8 cellular contexts compared by ENCODE assay signal in genomic region chr6:142819603-142820335, GRCh38.
DNase-seq lines count a peak whose midpoint lies in the region; ATAC-seq, FAIRE-seq and TF ChIP-seq lines count a peak whose summit lies in the region.

No MANE protein-coding gene starts in this region.

- dilution Hi-C loops in endothelial cell of umbilical vein (cut with MboI; ENCODE audit: extremely low pct_ligation_motif_present, low sequenced_read_pairs): no loop called here

- CTCF ChIA-PET in Calu3 (lab: Charles Lee) (interaction anchor here (1.1 to 1.6 kb wide), 5 partner anchors 23 to 124 kb away, joined by 3 to 5 read pairs (median 4); no protein-coding TSS in a partner anchor), activated B cell treated with CpG ODN at 0.5 μM for 24 hours (lab: Charles Lee) (interaction anchor here (0.7 to 2.3 kb wide), 5 partner anchors 24 to 207 kb away, joined by 3 to 12 read pairs (median 4); no protein-coding TSS in a partner anchor), endothelial cell of umbilical vein (lab: Charles Lee) (interaction anchor here (0.6 to 2.4 kb wide), 21 partner anchors 8 to 607 kb away, joined by 3 to 12 read pairs (median 4); no protein-coding TSS in a partner anchor)

- peaks cover 6% of the 10 kb centered on the region for H3K36me3 Mint-ChIP-seq in Calu3 (ENCODE audit: insufficient read depth, unreplicated experiment)
- peaks cover 32% of the 10 kb centered on the region for H3K36me3 Mint-ChIP-seq in activated B cell treated with CpG ODN at 0.5 μM for 24 hours (ENCODE audit: low read depth)
- H3K36me3 Mint-ChIP-seq in osteocyte (ENCODE audit: unreplicated experiment): peaks cover 6% of the 10 kb centered on the region

- H2AFZ ChIP-seq in endothelial cell of umbilical vein (ENCODE audit: low read depth, low read length): peak overlapping the region; percentile 40

- H3K9me1 ChIP-seq in endothelial cell of umbilical vein (replicated peaks; ENCODE audit: control insufficient read depth, extremely low read depth, insufficient read depth, low read length): no peaks in the 10 kb centered on the region

- peaks cover 16% of the 10 kb centered on the region for H3K4me1 ChIP-seq in endothelial cell of umbilical vein (ENCODE audit: control insufficient read depth, extremely low read depth, insufficient read depth, low read length)

- intact Hi-C loops in Calu3 (cut with micrococcal nuclease; ENCODE audit: unreplicated experiment) (no loop called here), activated B cell treated with CpG ODN at 0.5 μM for 24 hours (cut with micrococcal nuclease) (loop anchor here (1.0 to 5.0 kb wide), 8 partner anchors 15 to 128 kb away; no protein-coding TSS in a partner anchor), endothelial cell of umbilical vein (cut with micrococcal nuclease) (loop anchor here (1.0 kb wide), 7 partner anchors 27 to 127 kb away; no protein-coding TSS in a partner anchor)

- H3K36me3 ChIP-seq in endothelial cell of umbilical vein (ENCODE audit: control insufficient read depth in 2 of 2, extremely low read depth in 1 of 2, insufficient read depth in 2 of 2, low read length in 2 of 2): no peaks in the 10 kb centered on the region

- TSS peak; percentile 30 for BruUV-seq in Calu3 (replicated peaks; lab: Mats Ljungman, UMichigan)
- TSS peak; percentile 85 for BruUV-seq in endothelial cell of umbilical vein (replicated peaks; lab: Mats Ljungman, UMichigan)

- H3K9ac ChIP-seq in endothelial cell of umbilical vein (replicated peaks; ENCODE audit: extremely low read depth, insufficient read depth, low read length): peak overlapping the region; percentile 77

- H3K79me2 ChIP-seq in endothelial cell of umbilical vein (ENCODE audit: control insufficient read depth, insufficient read depth, low read length): no peaks in the 10 kb centered on the region

- H3K4me3 Mint-ChIP-seq in Calu3 (ENCODE audit: low read depth, unreplicated experiment): peak overlapping the region; percentile 65
- H3K4me3 Mint-ChIP-seq in activated B cell treated with CpG ODN at 0.5 μM for 24 hours: peak overlapping the region; percentile 74
- H3K4me3 Mint-ChIP-seq in osteocyte (ENCODE audit: unreplicated experiment): peak overlapping the region; percentile 64

- DNase-seq in Calu3 (no peak), activated B cell treated with CpG ODN at 0.5 μM for 24 hours (no peak), endothelial cell of umbilical vein (ENCODE audit: low read depth, low spot score) (peak; percentile 95), osteocyte (ENCODE audit: extremely low spot score, unreplicated experiment) (no peak), iPS-NIHi11 (ENCODE audit: low spot score) (no peak), D341Med (ENCODE audit: low spot score) (no peak)

- no peaks in the 10 kb centered on the region for H3K27me3 ChIP-seq in endothelial cell of umbilical vein (ENCODE audit: control insufficient read depth in 2 of 2, insufficient read depth in 2 of 2, low read length in 2 of 2)

- TF ChIP-seq CTCF in Calu3 (IDR thresholded peaks at IDR 0.05; ENCODE audit: unreplicated experiment) (no peak), activated B cell treated with CpG ODN at 0.5 μM for 24 hours (IDR thresholded peaks at IDR 0.05) (no peak), endothelial cell of umbilical vein (IDR thresholded peaks at IDR 0.05; ENCODE audit: extremely low read depth in 1 of 2, insufficient read depth in 1 of 2, low read depth in 1 of 2, low read length in 2 of 2) (no peak), osteocyte (IDR thresholded peaks at IDR 0.05) (no peak)

- peak overlapping the region; percentile 16 to 71 (median 27) for H3K4me3 ChIP-seq in endothelial cell of umbilical vein (replicated peaks in 1 of 3; ENCODE audit: insufficient read depth in 1 of 3, low read depth in 1 of 3, low read length in 3 of 3)

- H3K27ac ChIP-seq in endothelial cell of umbilical vein (ENCODE audit: insufficient read depth, low read depth, low read length): peak overlapping the region; percentile 93

- no peaks in the 10 kb centered on the region for H3K9me3 Mint-ChIP-seq in Calu3 (ENCODE audit: low read depth, unreplicated experiment)
- no peaks in the 10 kb centered on the region for H3K9me3 Mint-ChIP-seq in activated B cell treated with CpG ODN at 0.5 μM for 24 hours
- peaks cover 5% of the 10 kb centered on the region for H3K9me3 Mint-ChIP-seq in osteocyte (ENCODE audit: unreplicated experiment)

- H3K4me1 Mint-ChIP-seq in Calu3 (ENCODE audit: low read depth, unreplicated experiment): peaks cover 35% of the 10 kb centered on the region
- H3K4me1 Mint-ChIP-seq in activated B cell treated with CpG ODN at 0.5 μM for 24 hours: peaks cover 79% of the 10 kb centered on the region
- peaks cover 85% of the 10 kb centered on the region for H3K4me1 Mint-ChIP-seq in osteocyte (ENCODE audit: unreplicated experiment)

- peak; percentile 69 for ATAC-seq in GM19463 (IDR thresholded peaks at IDR 0.05; ENCODE audit: unreplicated experiment)
- peak; percentile 37 for ATAC-seq in HG03558 (IDR thresholded peaks at IDR 0.05; ENCODE audit: extremely low read depth, unreplicated experiment)
- peak; percentile 61 for ATAC-seq in activated B cell treated with CpG ODN at 0.5 μM for 24 hours (ENCODE audit: low read depth)

- peak overlapping the region; percentile 76 for H3K4me2 ChIP-seq in endothelial cell of umbilical vein (ENCODE audit: insufficient read depth, low read length)

- no peaks in the 10 kb centered on the region for H4K20me1 ChIP-seq in endothelial cell of umbilical vein (replicated peaks; ENCODE audit: control insufficient read depth, extremely low read depth, insufficient read depth, low read length)

- peak overlapping the region; percentile 84 for H3K27ac Mint-ChIP-seq in Calu3 (ENCODE audit: unreplicated experiment)
- peak overlapping the region; percentile 93 for H3K27ac Mint-ChIP-seq in activated B cell treated with CpG ODN at 0.5 μM for 24 hours
- peak overlapping the region; percentile 97 for H3K27ac Mint-ChIP-seq in osteocyte (ENCODE audit: unreplicated experiment)

- no peaks in the 10 kb centered on the region for H3K27me3 Mint-ChIP-seq in Calu3 (ENCODE audit: unreplicated experiment)
- no peaks in the 10 kb centered on the region for H3K27me3 Mint-ChIP-seq in activated B cell treated with CpG ODN at 0.5 μM for 24 hours
- H3K27me3 Mint-ChIP-seq in osteocyte (ENCODE audit: unreplicated experiment): no peaks in the 10 kb centered on the region

- POLR2A ChIA-PET in activated B cell treated with CpG ODN at 0.5 μM for 24 hours (lab: Charles Lee) (interaction anchor here (0.7 to 3.1 kb wide), 17 partner anchors 13 to 1244 kb away, joined by 3 to 23 read pairs (median 4); partner anchors contain the start of gene HIVEP2), endothelial cell of umbilical vein (lab: Charles Lee) (interaction anchor here (0.7 to 0.9 kb wide), 2 partner anchors 27 to 70 kb away, joined by 3 to 4 read pairs; no protein-coding TSS in a partner anchor)

- no peaks in the 10 kb centered on the region for H3K9me3 ChIP-seq in endothelial cell of umbilical vein (replicated peaks; ENCODE audit: control insufficient read depth, insufficient read depth, low read length)

- FAIRE-seq in endothelial cell of umbilical vein (lab: Jason Lieb, UNC): peak; percentile 76

- TF ChIP-seq POLR2A in endothelial cell of umbilical vein (IDR thresholded peaks at IDR 0.05; ENCODE audit: low read depth, low read length): no peak

TF ChIP-seq in endothelial cell of umbilical vein, 7 proteins besides CTCF, POLR2A, EP300 and RAD21:
- TF ChIP-seq MYC (IDR thresholded peaks at IDR 0.05; ENCODE audit: low read depth, low read length) (no peak), GATA2 (IDR thresholded peaks at IDR 0.05; ENCODE audit: insufficient read depth, insufficient read length, low read depth, low read length) (peak; percentile 82), JUN (IDR thresholded peaks at IDR 0.05; ENCODE audit: borderline replicate concordance, insufficient read depth, insufficient read length, low read depth) (peak; percentile 82), FOS (IDR thresholded peaks at IDR 0.05; ENCODE audit: borderline replicate concordance, insufficient read depth, low read length) (no peak), EZH2 (IDR thresholded peaks at IDR 0.05; ENCODE audit: borderline replicate concordance, low read depth, low read length, severe bottlenecking) (no peak), POLR2AphosphoS5 (IDR thresholded peaks at IDR 0.05; ENCODE audit: insufficient read depth, low read depth, low read length) (no peak)
- TF ChIP-seq, protein P1, sequence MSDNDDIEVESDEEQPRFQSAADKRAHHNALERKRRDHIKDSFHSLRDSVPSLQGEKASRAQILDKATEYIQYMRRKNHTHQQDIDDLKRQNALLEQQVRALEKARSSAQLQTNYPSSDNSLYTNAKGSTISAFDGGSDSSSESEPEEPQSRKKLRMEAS (IDR thresholded peaks at IDR 0.05; ENCODE audit: insufficient read depth, insufficient read length): no peak
